In genomic region chr6:113634352-113635163, GRCh38 we compare ENCODE assay signal across 8 cellular contexts.
DNase-seq lines count a peak whose midpoint lies in the region; ATAC-seq and TF ChIP-seq lines count a peak whose summit lies in the region.

No MANE protein-coding gene starts in this region.

- peak overlapping the region; percentile 16; the same call in 1 of the 2 replicates for H3K4me2 ChIP-seq in PC-9

- TF ChIP-seq POLR2A in erythroblast (IDR thresholded peaks at IDR 0.05; ENCODE audit: low read length) = no peak

- peak; percentile 77 for DNase-seq in GM06990 (ENCODE audit: extremely low read depth, insufficient read length)
- DNase-seq in HFFc6 = peak; percentile 13
- peak in 1 of 2 experiments; percentile 82 for DNase-seq in PC-9
- no peak for DNase-seq in mucosa of descending colon
- no peak for DNase-seq in COLO829 (ENCODE audit: low spot score)
- DNase-seq in NCI-H2227 (lab: John Stamatoyannopoulos, UW; ENCODE audit: unreplicated experiment) = no peak
- DNase-seq in erythroblast (lab: John Stamatoyannopoulos, UW) = no peak
- DNase-seq in activated T-cell treated with anti-CD3 and anti-CD28 coated beads, Interleukin-2, amount 50 U/mL, for 1 hour = no peak

- H3K4me3 Mint-ChIP-seq in HFFc6 = no peak overlapping the region

- H3K27me3 ChIP-seq in GM06990 (replicated peaks; ENCODE audit: control insufficient read depth, insufficient read depth, low read length) (no peaks in the 10 kb centered on the region), PC-9 (ENCODE audit: insufficient read depth, low read depth) (no peaks in the 10 kb centered on the region)

- peaks cover 36% of the 10 kb centered on the region for H3F3A ChIP-seq in PC-9 (ENCODE audit: insufficient read depth, low read depth)

- no peak overlapping the region; the same call in 1 of the 2 replicates for H3K27ac Mint-ChIP-seq in HFFc6

- TF ChIP-seq CTCF in GM06990 (IDR thresholded peaks at IDR 0.05; ENCODE audit: insufficient read depth, low read length, poor library complexity, severe bottlenecking) (no peak), HFFc6 (IDR thresholded peaks at IDR 0.05) (no peak), PC-9 (conservative IDR thresholded peaks at IDR 0.05) (no peak), mucosa of descending colon (IDR thresholded peaks at IDR 0.05) (no peak)

- peaks cover 3% of the 10 kb centered on the region; the same call in 1 of the 2 replicates for H3K9me3 ChIP-seq in PC-9 (ENCODE audit: insufficient read depth, low read depth)
- H3K9me3 ChIP-seq in mucosa of descending colon = no peaks in the 10 kb centered on the region

- H3K27me3 Mint-ChIP-seq in HFFc6 (ENCODE audit: insufficient read depth) = no peaks in the 10 kb centered on the region

- H2AFZ ChIP-seq in PC-9 = peak overlapping the region; percentile 24; the same call in 1 of the 2 replicates

- H3K36me3 ChIP-seq in GM06990 (ENCODE audit: control insufficient read depth, insufficient read depth, low read length) (no peaks in the 10 kb centered on the region), PC-9 (ENCODE audit: low read depth) (no peaks in the 10 kb centered on the region), mucosa of descending colon (ENCODE audit: low read depth) (no peaks in the 10 kb centered on the region)

- no peaks in the 10 kb centered on the region for H4K20me1 ChIP-seq in PC-9 (ENCODE audit: insufficient read depth)

- peak; percentile 12 for ATAC-seq in mucosa of descending colon

- intact Hi-C loops in PC-9 (cut with micrococcal nuclease; ENCODE audit: unreplicated experiment) (loop anchor here (5.0 kb wide), 3 partner anchors 72 to 222 kb away; no protein-coding TSS in a partner anchor), mucosa of descending colon (cut with DNase I, micrococcal nuclease) (no loop called here)

- CTCF ChIA-PET in PC-9 (lab: Charles Lee) = no interaction called here

- no peaks in the 10 kb centered on the region for H3K79me2 ChIP-seq in PC-9 (ENCODE audit: low read depth)

- H3K9me3 Mint-ChIP-seq in HFFc6 = no peaks in the 10 kb centered on the region

- H3K36me3 Mint-ChIP-seq in HFFc6 (ENCODE audit: low read depth) = no peaks in the 10 kb centered on the region

- POLR2A ChIA-PET in PC-9 (lab: Charles Lee; ENCODE audit: unreplicated experiment) = no interaction called here

- H3K4me3 ChIP-seq in GM06990 (replicated peaks; ENCODE audit: low read depth, low read length) (no peak overlapping the region), PC-9 (no peak overlapping the region), mucosa of descending colon (no peak overlapping the region)

- peaks cover 52% of the 10 kb centered on the region for H3K4me1 Mint-ChIP-seq in HFFc6 (ENCODE audit: low read depth)

- no TSS peak for BruUV-seq in PC-9 (replicated peaks; lab: Mats Ljungman, UMichigan)

- no peaks in the 10 kb centered on the region for H3K9me2 ChIP-seq in PC-9 (ENCODE audit: insufficient read depth)

- H3K27ac ChIP-seq in PC-9 = peak overlapping the region; percentile 99

- peaks cover 68% of the 10 kb centered on the region for H3K4me1 ChIP-seq in PC-9 (replicated peaks; ENCODE audit: insufficient read depth)
- H3K4me1 ChIP-seq in mucosa of descending colon (ENCODE audit: low read depth) = peaks cover 26% of the 10 kb centered on the region

Comparison
In these comparisons a context has a peak if more than half of its experiments do, and no peak if none do; other contexts are left out.
1. DNase-seq: peak in GM06990 (single experiment) and HFFc6 (single experiment); none in mucosa of descending colon (0 of 3), COLO829 (single experiment), NCI-H2227 (single experiment), erythroblast (0 of 2) and activated T-cell treated with anti-CD3 and anti-CD28 coated beads, Interleukin-2, amount 50 U/mL, for 1 hour (single experiment).